In the genomic region with DNA sequence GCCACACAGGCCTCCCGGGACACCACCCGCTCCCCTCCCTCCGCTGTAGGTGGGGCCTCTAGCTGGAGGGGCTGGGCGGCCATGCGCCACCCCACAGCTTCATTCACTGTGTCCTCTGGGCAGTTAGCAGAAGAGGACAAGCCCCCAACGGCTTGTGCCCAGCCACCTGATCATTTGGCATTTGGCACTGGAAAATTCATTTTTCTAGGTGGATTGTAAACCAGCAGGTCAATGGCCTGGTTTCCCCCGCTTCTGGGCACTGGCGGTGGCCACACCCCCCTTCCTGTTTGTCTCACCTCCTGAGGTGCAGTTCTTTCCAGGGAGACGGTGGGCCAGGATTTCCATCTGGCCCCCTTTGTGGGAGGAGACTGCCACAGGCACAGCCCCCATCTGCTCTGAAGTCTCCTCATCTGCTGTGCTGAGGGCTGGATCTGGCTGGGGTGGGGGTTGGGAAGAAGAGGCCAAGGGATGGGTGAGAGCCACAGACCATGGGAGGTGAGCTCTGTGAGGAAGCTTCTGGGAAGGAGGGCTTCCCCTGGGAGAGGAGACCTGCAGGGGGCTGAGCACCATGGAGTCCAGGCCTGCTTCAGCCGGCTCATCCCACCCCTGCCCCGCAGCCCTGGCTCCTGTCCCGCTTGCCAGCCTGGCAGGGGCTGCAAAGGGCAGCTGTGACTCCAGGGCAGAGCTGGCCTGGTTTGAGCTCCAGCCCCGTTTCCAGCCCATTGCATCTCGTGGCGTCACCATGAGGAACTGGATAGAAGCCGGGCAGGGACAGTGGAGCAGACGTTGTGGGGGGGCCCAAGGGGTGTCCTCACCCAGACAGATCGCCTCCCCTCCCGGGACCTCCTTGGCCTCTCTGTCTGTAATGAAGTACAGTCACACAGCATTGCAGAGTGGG, we compare ENCODE assay signal across 18 cellular contexts. TPM values are rescaled to one million over a fixed set of nuclear protein-coding genes. Genes with fewer than 3 reads are reported as not detected.
DNase-seq lines count a peak whose midpoint lies in the region; ATAC-seq lines count a peak whose summit lies in the region.
"Had no signal": no experiment of that assay in that cellular context is flagged by ENCODE, and none has a peak within 500 bp of the region (broad histone marks: within the 10 kb centered on the region; RNA-seq: fewer than 3 reads in every experiment).

No MANE protein-coding gene starts in this region.

- no peaks in the 10 kb centered on the region for H3K9me3 Mint-ChIP-seq in activated naive CD4-positive, alpha-beta T cell treated with anti-CD3 and anti-CD28 coated beads, Interleukin-2, amount 50 U/mL, for 72 hours
- H3K9me3 Mint-ChIP-seq: naive thymus-derived CD4-positive, alpha-beta T cell had no signal

- H3K27ac ChIP-seq in cingulate gyrus (ENCODE audit: low read depth, low read length), result peak overlapping the region; percentile 75
- H3K27ac ChIP-seq: esophagus squamous epithelium, left ventricle myocardium inferior, suprapubic skin had no signal

- DNase-seq in DMS 273 (lab: John Stamatoyannopoulos, UW; ENCODE audit: unreplicated experiment) (peak; percentile 85), NCI-H446 (lab: John Stamatoyannopoulos, UW) (peak; percentile 16 to 84), midbrain (lab: John Stamatoyannopoulos, UW) (peak; percentile 42), SW 1271 (lab: John Stamatoyannopoulos, UW) (no peak), germinal center (ENCODE audit: low spot score) (no peak)
- no peak for DNase-seq in activated naive CD4-positive, alpha-beta T cell treated with anti-CD3 and anti-CD28 coated beads, Interleukin-2, amount 50 U/mL, for 72 hours (ENCODE audit: low spot score in 2 of 2)
- DNase-seq: activated CD8-positive, alpha-beta memory T cell treated with anti-CD3 and anti-CD28 coated beads for 24 hours; activated effector memory CD4-positive, alpha-beta T cell treated with anti-CD3 and anti-CD28 coated beads, Interleukin-2, amount 50 U/mL, for 16 hours; esophagus squamous epithelium; Karpas-422; left ventricle myocardium inferior; naive thymus-derived CD4-positive, alpha-beta T cell; NCI-H1417 treated with DMSO at 0.1 percent for 48 hours; NCI-H345; stimulated activated CD4-positive, alpha-beta T cell treated with anti-CD3 and anti-CD28 coated beads, Interleukin-1b, Interleukin-23, amount 100 ng/mL, for 48 hours had no signal

- no peak overlapping the region for H3K27ac Mint-ChIP-seq in activated naive CD4-positive, alpha-beta T cell treated with anti-CD3 and anti-CD28 coated beads, Interleukin-2, amount 50 U/mL, for 72 hours
- H3K27ac Mint-ChIP-seq: naive thymus-derived CD4-positive, alpha-beta T cell had no signal

- no peak for ATAC-seq in GM19328 (IDR thresholded peaks at IDR 0.05; ENCODE audit: unreplicated experiment)
- ATAC-seq in activated naive CD4-positive, alpha-beta T cell treated with anti-CD3 and anti-CD28 coated beads, Interleukin-2, amount 50 U/mL, for 72 hours, result no peak
- ATAC-seq: naive thymus-derived CD4-positive, alpha-beta T cell had no signal

- H3K36me3 Mint-ChIP-seq in activated naive CD4-positive, alpha-beta T cell treated with anti-CD3 and anti-CD28 coated beads, Interleukin-2, amount 50 U/mL, for 72 hours, result no peaks in the 10 kb centered on the region
- H3K36me3 Mint-ChIP-seq: naive thymus-derived CD4-positive, alpha-beta T cell had no signal

RNA-seq across cellular contexts. Expression of gene SLC29A3, which starts 40.1 kb away (rescaled TPM):
- total RNA-seq in activated naive CD4-positive, alpha-beta T cell treated with anti-CD3 and anti-CD28 coated beads, Interleukin-2, amount 50 U/mL, for 72 hours, result 1 to 10 TPM; 2.0 to 2.1 TPM

Comparison
In these comparisons a context has a peak if more than half of its experiments do, and no peak if none do; other contexts are left out.
1. DNase-seq: peak in DMS 273 (single experiment), NCI-H446 (2 of 2) and midbrain (single experiment); none in SW 1271 (0 of 2), germinal center (single experiment) and activated naive CD4-positive, alpha-beta T cell treated with anti-CD3 and anti-CD28 coated beads, Interleukin-2, amount 50 U/mL, for 72 hours (0 of 2).